15 cellular contexts compared by ENCODE assay signal in genomic region chr10:5631936-5632335, GRCh38. TPM values are rescaled to one million over a fixed set of nuclear protein-coding genes. Genes with fewer than 3 reads are reported as not detected.
DNase-seq lines count a peak whose midpoint lies in the region; ATAC-seq and TF ChIP-seq lines count a peak whose summit lies in the region.
"Had no signal": no experiment of that assay in that cellular context is flagged by ENCODE, and none has a peak within 500 bp of the region (broad histone marks: within the 10 kb centered on the region; RNA-seq: fewer than 3 reads in every experiment).

No MANE protein-coding gene starts in this region.

- no peaks in the 10 kb centered on the region for H4K20me1 ChIP-seq in BLaER1 treated with 17β-estradiol and CSF1 and Interleukin-3, amounts not matched to agents 10 nM and 100 nM
- no peaks in the 10 kb centered on the region for H4K20me1 ChIP-seq in smooth muscle cell (ENCODE audit: low read depth)

- peaks cover 0 to 6% (median 0%) of the 10 kb centered on the region in 11 experiments; a peak in 2 of 22 replicates for H3K27me3 ChIP-seq in BLaER1 treated with 17β-estradiol and CSF1 and Interleukin-3, amounts not matched to agents 10 nM and 100 nM
- H3K27me3 ChIP-seq in body of pancreas (no peaks in the 10 kb centered on the region), smooth muscle cell (ENCODE audit: low read depth) (no peaks in the 10 kb centered on the region)

- H3K4me1 ChIP-seq in BLaER1 treated with 17β-estradiol and CSF1 and Interleukin-3, amounts not matched to agents 10 nM and 100 nM, result peaks cover 13 to 33% (median 21%) of the 10 kb centered on the region in 10 experiments
- H3K4me1 ChIP-seq in body of pancreas, result peaks cover 70% of the 10 kb centered on the region
- H3K4me1 ChIP-seq in smooth muscle cell (ENCODE audit: low read depth), result peaks cover 3% of the 10 kb centered on the region

- TF ChIP-seq POLR2A in body of pancreas (IDR thresholded peaks at IDR 0.05), result peak in 1 of 3 donors; percentile 18

- no peaks in the 10 kb centered on the region for H3K79me2 ChIP-seq in smooth muscle cell (ENCODE audit: low read depth)

- H3F3A ChIP-seq in smooth muscle cell (ENCODE audit: low read depth), result peaks cover 7% of the 10 kb centered on the region

- peak; percentile 87 to 93 (median 90) for DNase-seq in body of pancreas
- DNase-seq in left colon, result no peak
- no peak for DNase-seq in smooth muscle cell (lab: John Stamatoyannopoulos, UW; ENCODE audit: unreplicated experiment)
- no peak for DNase-seq in NCI-H187 (lab: John Stamatoyannopoulos, UW)
- no peak for DNase-seq in nucleus accumbens (lab: John Stamatoyannopoulos, UW)
- DNase-seq: activated CD4-positive, alpha-beta T cell treated with anti-CD3 and anti-CD28 coated beads, Interleukin-2, amount 10 ng/mL, durations not matched to agents 7 days and 5 days; immature natural killer cell; NCI-H1105 treated with DMSO at 0.1 percent for 48 hours; SK-N-SH had no signal

- TF ChIP-seq CTCF in body of pancreas (IDR thresholded peaks at IDR 0.05) (peak in 1 of 7 experiments; percentile 16), smooth muscle cell (IDR thresholded peaks at IDR 0.05; ENCODE audit: borderline replicate concordance, insufficient read depth, poor library complexity, severe bottlenecking) (no peak)

- 19 to 36% methylated on average over 10 of the region's 10 CpGs for WGBS in body of pancreas, 2 donors
- 63% methylated on average over 10 of the region's 10 CpGs for WGBS in smooth muscle cell (ENCODE audit: low lambda C conversion rate)

- peak overlapping the region in 6 of 11 experiments; percentile 22 to 36 (median 29); a peak in 7 of 22 replicates for H3K4me2 ChIP-seq in BLaER1 treated with 17β-estradiol and CSF1 and Interleukin-3, amounts not matched to agents 10 nM and 100 nM
- H3K4me2 ChIP-seq in smooth muscle cell, result peak overlapping the region; percentile 60
- H3K4me2 ChIP-seq: KMS-11, SK-N-SH had no signal

- ATAC-seq in body of pancreas, result peak; percentile 77
- ATAC-seq in left colon, result peak; percentile 32
- no peak for ATAC-seq in SK-N-SH treated with all-trans-retinoic acid at 6 μM for 48 hours
- no peak for ATAC-seq in HG02970 (IDR thresholded peaks at IDR 0.05; ENCODE audit: low FRiP score, unreplicated experiment)
- ATAC-seq: activated naive CD4-positive, alpha-beta T cell treated with anti-CD3 and anti-CD28 coated beads, Interleukin-2, amount 50 U/mL, for 72 hours; stimulated activated memory B cell treated with anti-CD40 and anti-IgM and Interleukin-4, amounts not matched to agents 10 μg/mL and 1 μg/mL and 100 μg/mL, for 72 hours had no signal

- H3K27ac ChIP-seq in BLaER1 treated with 17β-estradiol and CSF1 and Interleukin-3, amounts not matched to agents 10 nM and 100 nM, result no peak overlapping the region
- H3K27ac ChIP-seq in body of pancreas (peak overlapping the region; percentile 87 to 97 (median 90)), smooth muscle cell (ENCODE audit: low read depth) (peak overlapping the region; percentile 81)
- H3K27ac ChIP-seq: KMS-11 had no signal

- intact Hi-C loops in body of pancreas (cut with DNase I) (no loop called here), left colon (cut with DNase I, micrococcal nuclease) (no loop called here)

- no peaks in the 10 kb centered on the region for H3K36me3 ChIP-seq in BLaER1 treated with 17β-estradiol and CSF1 and Interleukin-3, amounts not matched to agents 10 nM and 100 nM
- H3K36me3 ChIP-seq in body of pancreas (replicated peaks in 1 of 2; ENCODE audit: insufficient read depth in 1 of 2, low read depth in 2 of 2), result no peaks in the 10 kb centered on the region
- H3K36me3 ChIP-seq in smooth muscle cell (ENCODE audit: low read depth), result no peaks in the 10 kb centered on the region

- H3K9me3 ChIP-seq in BLaER1 treated with 17β-estradiol and CSF1 and Interleukin-3, amounts not matched to agents 10 nM and 100 nM (replicated peaks in 1 of 11), result no peaks in the 10 kb centered on the region
- H3K9me3 ChIP-seq in body of pancreas (no peaks in the 10 kb centered on the region), smooth muscle cell (replicated peaks; ENCODE audit: low read depth) (no peaks in the 10 kb centered on the region)
- H3K9me3 ChIP-seq: SK-N-SH had no signal

- H2AFZ ChIP-seq in smooth muscle cell (ENCODE audit: low read depth), result no peak overlapping the region

- no peak overlapping the region for H3K9ac ChIP-seq in BLaER1 treated with 17β-estradiol and CSF1 and Interleukin-3, amounts not matched to agents 10 nM and 100 nM
- H3K9ac ChIP-seq in smooth muscle cell (ENCODE audit: low read depth), result no peak overlapping the region
- H3K9ac ChIP-seq: KMS-11, SK-N-SH had no signal

- H3K4me3 ChIP-seq in BLaER1 treated with 17β-estradiol and CSF1 and Interleukin-3, amounts not matched to agents 10 nM and 100 nM, result no peak overlapping the region
- H3K4me3 ChIP-seq in body of pancreas (no peak overlapping the region), smooth muscle cell (no peak overlapping the region)

TF ChIP-seq in SK-N-SH treated with all-trans-retinoic acid at 6 μM for 48 hours, 23 proteins besides CTCF, POLR2A, EP300 and RAD21:
- TF ChIP-seq ZC3H10 (CRISPR knock-in tag; IDR thresholded peaks at IDR 0.05) (no peak), TOX (CRISPR knock-in tag; IDR thresholded peaks at IDR 0.05; ENCODE audit: borderline replicate concordance) (no peak), ZFP30 (CRISPR knock-in tag; IDR thresholded peaks at IDR 0.05) (no peak), ZFP3 (CRISPR knock-in tag; IDR thresholded peaks at IDR 0.05) (no peak), ZNF8 (CRISPR knock-in tag; IDR thresholded peaks at IDR 0.05) (no peak), CSDC2 (CRISPR knock-in tag; IDR thresholded peaks at IDR 0.05) (no peak), SNAI2 (CRISPR knock-in tag; IDR thresholded peaks at IDR 0.05) (no peak), ZNF565 (CRISPR knock-in tag; conservative IDR thresholded peaks at IDR 0.05; ENCODE audit: low read depth) (no peak), POU6F1 (CRISPR knock-in tag; IDR thresholded peaks at IDR 0.05; ENCODE audit: borderline replicate concordance, low read depth) (no peak), ESRRG (CRISPR knock-in tag; IDR thresholded peaks at IDR 0.05) (no peak), RARB (CRISPR knock-in tag; IDR thresholded peaks at IDR 0.05) (no peak), CREB5 (CRISPR knock-in tag; IDR thresholded peaks at IDR 0.05; ENCODE audit: low read depth) (no peak), BACH2 (CRISPR knock-in tag; IDR thresholded peaks at IDR 0.05; ENCODE audit: borderline replicate concordance) (no peak), PPARA (CRISPR knock-in tag; IDR thresholded peaks at IDR 0.05; ENCODE audit: borderline replicate concordance) (no peak), ISL1 (CRISPR knock-in tag; IDR thresholded peaks at IDR 0.05) (no peak), ARNTL (CRISPR knock-in tag; IDR thresholded peaks at IDR 0.05; ENCODE audit: borderline replicate concordance, low read depth) (no peak), OSR1 (CRISPR knock-in tag; IDR thresholded peaks at IDR 0.05) (no peak)

RNA-seq across cellular contexts. Expression of gene ASB13, which starts 34.5 kb away (rescaled TPM):
- total RNA-seq in body of pancreas (10 to 100 TPM in 1 of 2 donors, 1 to 10 TPM in 1; 7.6 to 15.0 TPM), left colon (10 to 100 TPM; 50.7 to 56.3 TPM), smooth muscle cell (12.6 and 22.6 TPM in 2 replicates)
- 26.4 and 34.7 TPM in 2 replicates for polyA plus RNA-seq in smooth muscle cell

RNA-seq across cellular contexts. Expression of gene TASOR2, which starts 52.7 kb away (rescaled TPM):
- 100 to 1,000 TPM in 1 of 2 donors, 10 to 100 TPM in 1; 47.2 to 114 TPM for total RNA-seq in body of pancreas
- total RNA-seq in left colon, result 10 to 100 TPM; 43.1 to 53.2 TPM
- total RNA-seq in smooth muscle cell, result 123 and 132 TPM in 2 replicates
- 15.4 and 24.3 TPM in 2 replicates for polyA plus RNA-seq in smooth muscle cell

Comparison
In these comparisons a context has a peak if more than half of its experiments do, and no peak if none do; other contexts are left out.
1. H3K27ac ChIP-seq: peak in body of pancreas (4 of 4) and smooth muscle cell (single experiment); none in BLaER1 treated with 17β-estradiol and CSF1 and Interleukin-3, amounts not matched to agents 10 nM and 100 nM (0 of 11).
2. ATAC-seq: peak in body of pancreas (single experiment) and left colon (single experiment); none in SK-N-SH treated with all-trans-retinoic acid at 6 μM for 48 hours (single experiment) and HG02970 (single experiment).
3. DNase-seq: peak in body of pancreas (4 of 4); none in left colon (0 of 2), smooth muscle cell (single experiment), NCI-H187 (0 of 2) and nucleus accumbens (0 of 56).